Comparison of ENCODE assay signal across 19 cellular contexts in the genomic region with DNA sequence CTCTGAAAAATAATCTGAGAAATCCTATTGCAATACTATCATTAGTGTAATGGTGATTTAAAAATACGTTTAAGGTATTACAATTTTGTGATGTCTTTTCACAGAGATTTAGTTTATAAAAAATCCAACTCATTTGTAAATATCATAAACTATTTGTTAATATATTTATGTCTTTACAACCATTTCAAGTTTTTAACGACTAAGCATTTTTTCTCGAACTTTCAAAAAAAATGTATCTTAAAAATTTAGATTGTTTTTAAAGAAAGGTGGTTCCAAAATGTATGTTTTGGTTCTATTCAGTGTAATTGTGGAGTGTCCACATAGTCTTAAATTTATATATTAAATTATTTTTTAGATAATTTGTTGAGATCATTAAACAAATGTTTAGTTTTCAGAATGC.
A peak's percentile ranks its signal among the peaks of the same experiment; 100 is the strongest.
DNase-seq lines count a peak whose midpoint lies in the region; ATAC-seq, FAIRE-seq and TF ChIP-seq lines count a peak whose summit lies in the region.
"Had no signal": no experiment of that assay in that cellular context is flagged by ENCODE, and none has a peak within 500 bp of the region (broad histone marks: within the 10 kb centered on the region; RNA-seq: fewer than 3 reads in every experiment).

No MANE protein-coding gene starts in this region.

- H3K4me1 ChIP-seq in IMR-90 (ENCODE audit: control insufficient read depth, insufficient read depth, low read length), result no peaks in the 10 kb centered on the region
- H3K4me1 ChIP-seq in pancreas, result no peaks in the 10 kb centered on the region
- H3K4me1 ChIP-seq: Caco-2 had no signal

- CTCF ChIA-PET in IMR-90 (lab: Yijun Ruan, JAX), result no interaction called here

- H3K27me3 ChIP-seq in IMR-90 (ENCODE audit: control insufficient read depth, insufficient read depth, low read length), result no peaks in the 10 kb centered on the region
- H3K27me3 ChIP-seq in pancreas, result no peaks in the 10 kb centered on the region

- BruUV-seq in IMR-90 (replicated peaks; lab: Mats Ljungman, UMichigan), result no TSS peak

- no peak for TF ChIP-seq CTCF in IMR-90 (conservative IDR thresholded peaks at IDR 0.05; ENCODE audit: low read depth, low read length)
- TF ChIP-seq CTCF in pancreas (IDR thresholded peaks at IDR 0.05), result no peak

- no peak overlapping the region for H3K4me2 ChIP-seq in IMR-90 (ENCODE audit: low read depth, low read length)

- no peak overlapping the region for H3K27ac ChIP-seq in IMR-90 (ENCODE audit: insufficient read depth, low read length)
- H3K27ac ChIP-seq in pancreas, result no peak overlapping the region

- H3K18ac ChIP-seq in IMR-90 (ENCODE audit: low read depth, low read length), result no peak overlapping the region

- H3K9me3 ChIP-seq in IMR-90 (ENCODE audit: control insufficient read depth, insufficient read depth, low read length) (peaks cover 5% of the 10 kb centered on the region), pancreas (no peaks in the 10 kb centered on the region)
- H3K9me3 ChIP-seq: Caco-2 had no signal

- no peak overlapping the region for H4K8ac ChIP-seq in IMR-90 (ENCODE audit: low read depth in 2 of 2, low read length in 2 of 2)

- no peak for TF ChIP-seq POLR2A in IMR-90 (IDR thresholded peaks at IDR 0.05; ENCODE audit: low read depth, low read length)

- H3K9me1 ChIP-seq in IMR-90 (ENCODE audit: insufficient read depth, low read length), result no peaks in the 10 kb centered on the region

- no peak overlapping the region for H2BK5ac ChIP-seq in IMR-90 (ENCODE audit: low read depth, low read length, poor library complexity, severe bottlenecking)

- H3K4ac ChIP-seq in IMR-90 (ENCODE audit: low read depth, low read length), result no peak overlapping the region

- H2BK15ac ChIP-seq in IMR-90 (ENCODE audit: low read depth, low read length), result no peak overlapping the region

- H3K23ac ChIP-seq in IMR-90 (ENCODE audit: low read depth, low read length), result no peak overlapping the region

- no peak overlapping the region for H4K91ac ChIP-seq in IMR-90 (ENCODE audit: insufficient read depth, low read depth, low read length)

- H3K4me3 ChIP-seq in IMR-90 (ENCODE audit: insufficient read depth, low read depth, low read length) (no peak overlapping the region), pancreas (no peak overlapping the region)

- H3K9ac ChIP-seq in IMR-90 (ENCODE audit: low read depth, low read length), result no peak overlapping the region

- intact Hi-C loops in IMR-90 (cut with micrococcal nuclease), result no loop called here
- intact Hi-C loops in pancreas (cut with DNase I), result no loop called here

- no peak overlapping the region for H2BK20ac ChIP-seq in IMR-90 (ENCODE audit: low read depth, low read length)

- H2AK5ac ChIP-seq in IMR-90 (ENCODE audit: low read depth, low read length), result no peak overlapping the region

- no peak for DNase-seq in IMR-90
- DNase-seq in frontal cortex (ENCODE audit: low spot score in 2 of 2), result no peak
- DNase-seq in pancreas, result no peak
- DNase-seq in T-helper 1 cell, result no peak
- DNase-seq in NCI-H187 treated with DMSO at 0.1 percent for 48 hours (lab: John Stamatoyannopoulos, UW), result no peak
- DNase-seq in effector CD4-positive, alpha-beta T cell, result no peak
- DNase-seq: 8988T; C1 segment of cervical spinal cord; Caco-2; CD4-positive, alpha-beta memory T cell; DMS153; DND-41; GOT3; H7; HCEC 1CT had no signal

- TF ChIP-seq RAD21 in IMR-90 (IDR thresholded peaks at IDR 0.05; ENCODE audit: low read length), result no peak

- no peak overlapping the region for H2AFZ ChIP-seq in IMR-90 (replicated peaks; ENCODE audit: low read length, poor library complexity)

- no peaks in the 10 kb centered on the region for H4K20me1 ChIP-seq in IMR-90 (ENCODE audit: insufficient read depth, low read length)

- no peak overlapping the region for H4K5ac ChIP-seq in IMR-90 (ENCODE audit: low read depth, low read length)

- H3K36me3 ChIP-seq in IMR-90 (ENCODE audit: control insufficient read depth, insufficient read depth, low read length), result no peaks in the 10 kb centered on the region
- H3K36me3 ChIP-seq in pancreas, result no peaks in the 10 kb centered on the region

- ATAC-seq in IMR-90 (ENCODE audit: low read depth) (no peak), pancreas (no peak), GM21786 (IDR thresholded peaks at IDR 0.05; ENCODE audit: unreplicated experiment) (no peak)

- POLR2A ChIA-PET in IMR-90 (lab: Charles Lee; ENCODE audit: unreplicated experiment), result no interaction called here

- no peaks in the 10 kb centered on the region for H3K79me1 ChIP-seq in IMR-90 (ENCODE audit: low read depth in 1 of 2, low read length in 2 of 2)

- no peak overlapping the region for H3K56ac ChIP-seq in IMR-90 (ENCODE audit: extremely low read depth, insufficient read depth, low read length)

- no peak overlapping the region for H3K14ac ChIP-seq in IMR-90 (replicated peaks; ENCODE audit: low read depth, low read length)

- no peak overlapping the region for H2BK120ac ChIP-seq in IMR-90 (ENCODE audit: low read depth, low read length)

- H2AK9ac ChIP-seq in IMR-90 (replicated peaks; ENCODE audit: low read depth, low read length, poor library complexity), result no peak overlapping the region

- no CpG with 5 or more reads among the region's 3 CpGs for WGBS in IMR-90 (ENCODE audit: extremely low coverage in 2 of 2, insufficient read length in 1 of 2), 2 experiments
- 79 to 81% methylated on average over 3 of the region's 3 CpGs for WGBS in pancreas, 2 donors

- dilution Hi-C loops in IMR-90 (cut with HindIII; ENCODE audit: low sequenced_read_pairs, unreplicated experiment), result no loop called here

- peak; percentile 93 for FAIRE-seq in colon (lab: Jason Lieb, UNC)
- FAIRE-seq in frontal cortex (lab: Jason Lieb, UNC), result peak; percentile 72
- peak; percentile 32 for FAIRE-seq in pancreas (lab: Jason Lieb, UNC)
- FAIRE-seq: G401.6, GM19239 had no signal

- in situ Hi-C loops in IMR-90 (cut with MboI; ENCODE audit: low sequenced_read_pairs), result no loop called here

TF ChIP-seq in IMR-90, 13 proteins besides CTCF, POLR2A, EP300 and RAD21:
- TF ChIP-seq, protein P1, sequence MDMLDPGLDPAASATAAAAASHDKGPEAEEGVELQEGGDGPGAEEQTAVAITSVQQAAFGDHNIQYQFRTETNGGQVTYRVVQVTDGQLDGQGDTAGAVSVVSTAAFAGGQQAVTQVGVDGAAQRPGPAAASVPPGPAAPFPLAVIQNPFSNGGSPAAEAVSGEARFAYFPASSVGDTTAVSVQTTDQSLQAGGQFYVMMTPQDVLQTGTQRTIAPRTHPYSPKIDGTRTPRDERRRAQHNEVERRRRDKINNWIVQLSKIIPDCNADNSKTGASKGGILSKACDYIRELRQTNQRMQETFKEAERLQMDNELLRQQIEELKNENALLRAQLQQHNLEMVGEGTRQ (IDR thresholded peaks at IDR 0.05; ENCODE audit: low read depth, low read length), result no peak
- peak; percentile 58 for TF ChIP-seq MAFK (IDR thresholded peaks at IDR 0.05; ENCODE audit: low read depth, low read length)
- no peak for TF ChIP-seq MAZ (IDR thresholded peaks at IDR 0.05; ENCODE audit: borderline replicate concordance, low read depth, low read length)
